17 cellular contexts compared by ENCODE assay signal in the genomic region with DNA sequence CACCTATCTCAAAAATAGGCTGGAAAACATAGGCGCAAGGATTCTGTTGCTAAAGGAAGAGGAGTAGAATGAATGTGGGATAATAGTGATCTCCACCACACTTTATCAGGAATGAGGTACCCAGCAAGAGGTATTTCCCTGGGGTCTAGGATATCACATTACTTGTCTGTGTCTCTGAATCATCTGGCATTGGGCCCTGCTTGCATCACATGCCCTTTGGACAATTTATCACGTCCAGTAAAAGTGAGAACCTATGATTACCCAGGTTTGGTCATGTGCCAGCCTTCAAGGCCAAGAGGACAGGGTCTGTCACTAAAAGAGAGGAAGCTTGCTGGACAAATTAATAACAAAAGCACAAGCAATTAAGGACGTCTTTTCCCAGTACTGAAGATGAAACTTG. TPM values are rescaled to one million over a fixed set of nuclear protein-coding genes. Genes with fewer than 3 reads are reported as not detected.
A peak's percentile ranks its signal among the peaks of the same experiment; 100 is the strongest.
DNase-seq lines count a peak whose midpoint lies in the region; ATAC-seq, FAIRE-seq and TF ChIP-seq lines count a peak whose summit lies in the region.
"Had no signal": no experiment of that assay in that cellular context is flagged by ENCODE, and none has a peak within 500 bp of the region (broad histone marks: within the 10 kb centered on the region; RNA-seq: fewer than 3 reads in every experiment).

No MANE protein-coding gene starts in this region.

- H3K79me2 ChIP-seq in GM23338 (replicated peaks; ENCODE audit: insufficient read depth) = no peaks in the 10 kb centered on the region

- H3K9ac ChIP-seq in liver (ENCODE audit: low read depth in 1 of 2, low read length in 2 of 2) = no peak overlapping the region
- H3K9ac ChIP-seq in endodermal cell (ENCODE audit: extremely low read depth, low read length, poor library complexity, severe bottlenecking) = no peak overlapping the region

- H3K36me3 Mint-ChIP-seq in GM23338 (ENCODE audit: low read depth) = peaks cover 4% of the 10 kb centered on the region
- H3K36me3 Mint-ChIP-seq in endodermal cell (ENCODE audit: low read depth) = peaks cover 5% of the 10 kb centered on the region

- 0 out of 2 replicates have a peak, but pooled peaks cover 4% of the 10 kb centered on the region for H3F3A ChIP-seq in GM23338 (replicated peaks; ENCODE audit: low read depth)

- H3K36me3 ChIP-seq in GM23338 (ENCODE audit: insufficient read depth) = no peaks in the 10 kb centered on the region
- no peaks in the 10 kb centered on the region for H3K36me3 ChIP-seq in bronchial epithelial cell (ENCODE audit: control insufficient read depth, insufficient read depth, low read length)
- H3K36me3 ChIP-seq in liver (ENCODE audit: control insufficient read depth in 4 of 4, insufficient read depth in 3 of 4, low read depth in 1 of 4, low read length in 3 of 4) = no peaks in the 10 kb centered on the region
- no peaks in the 10 kb centered on the region for H3K36me3 ChIP-seq in endodermal cell (ENCODE audit: control insufficient read depth, insufficient read depth, low read length)
- H3K36me3 ChIP-seq in H7 (replicated peaks; ENCODE audit: control insufficient read depth, insufficient read depth, low read length) = no peaks in the 10 kb centered on the region
- H3K36me3 ChIP-seq: heart right ventricle, neutrophil, suprapubic skin had no signal

- H3K27me3 ChIP-seq in GM23338 (ENCODE audit: insufficient read depth) = no peaks in the 10 kb centered on the region
- no peaks in the 10 kb centered on the region for H3K27me3 ChIP-seq in bronchial epithelial cell (ENCODE audit: control insufficient read depth, insufficient read depth, low read length)
- H3K27me3 ChIP-seq in liver (ENCODE audit: control insufficient read depth in 4 of 4, insufficient read depth in 4 of 4, low read length in 3 of 4) = no peaks in the 10 kb centered on the region
- no peaks in the 10 kb centered on the region for H3K27me3 ChIP-seq in endodermal cell (ENCODE audit: control insufficient read depth, insufficient read depth, low read length, poor library complexity, severe bottlenecking)
- H3K27me3 ChIP-seq in H7 (ENCODE audit: control insufficient read depth, insufficient read depth, low read length) = no peaks in the 10 kb centered on the region
- H3K27me3 ChIP-seq: neutrophil, suprapubic skin had no signal

- H3K27ac Mint-ChIP-seq in GM23338 (no peak overlapping the region), endodermal cell (no peak overlapping the region)
- H3K27ac Mint-ChIP-seq: activated T-helper 17 cell treated with anti-CD3 and anti-CD28 coated beads, Interleukin-2, amount 50 U/mL, for 72 hours; T-helper 17 cell had no signal

- 39% methylated on average over 3 of the region's 3 CpGs for WGBS in liver
- 86 to 88% methylated on average over 2 to 3 of the region's 3 CpGs for WGBS in endodermal cell (ENCODE audit: insufficient coverage in 1 of 2, insufficient read length in 1 of 2), 2 experiments

- peaks cover 12% of the 10 kb centered on the region for H3K9me3 Mint-ChIP-seq in GM23338
- H3K9me3 Mint-ChIP-seq in endodermal cell = peaks cover 36% of the 10 kb centered on the region
- H3K9me3 Mint-ChIP-seq: activated T-helper 17 cell treated with anti-CD3 and anti-CD28 coated beads, Interleukin-2, amount 50 U/mL, for 72 hours had no signal

- no peak for ATAC-seq in GM23338
- ATAC-seq: activated T-helper 17 cell treated with anti-CD3 and anti-CD28 coated beads, Interleukin-2, amount 50 U/mL, for 72 hours; left ventricle myocardium superior; T-helper 17 cell had no signal

- TF ChIP-seq CTCF in GM23338 (conservative IDR thresholded peaks at IDR 0.05; ENCODE audit: low read depth in 2 of 2) = no peak
- TF ChIP-seq CTCF in bronchial epithelial cell (IDR thresholded peaks at IDR 0.05; ENCODE audit: insufficient read depth, low read length, severe bottlenecking) = no peak
- no peak for TF ChIP-seq CTCF in liver (IDR thresholded peaks at IDR 0.05; ENCODE audit: low read depth, low read length, missing input control)
- TF ChIP-seq CTCF in endodermal cell (conservative IDR thresholded peaks at IDR 0.05) = no peak

- H3K4me3 Mint-ChIP-seq in GM23338 (no peak overlapping the region), endodermal cell (no peak overlapping the region)
- H3K4me3 Mint-ChIP-seq: activated T-helper 17 cell treated with anti-CD3 and anti-CD28 coated beads, Interleukin-2, amount 50 U/mL, for 72 hours; T-helper 17 cell had no signal

- no peak overlapping the region for H3K27ac ChIP-seq in GM23338 (ENCODE audit: low read depth)
- H3K27ac ChIP-seq in liver (ENCODE audit: low read depth in 1 of 2, low read length in 2 of 2) = peak overlapping the region; percentile 58 to 78
- no peak overlapping the region for H3K27ac ChIP-seq in endodermal cell (ENCODE audit: low read depth, low read length)
- H3K27ac ChIP-seq: heart right ventricle, neutrophil, PC-9, suprapubic skin had no signal

- H3K9me3 ChIP-seq in liver (ENCODE audit: control insufficient read depth in 4 of 4, low read length in 3 of 4) = no peaks in the 10 kb centered on the region
- peaks cover 40% of the 10 kb centered on the region for H3K9me3 ChIP-seq in endodermal cell (ENCODE audit: control insufficient read depth, low read length)
- H3K9me3 ChIP-seq: heart right ventricle, neutrophil, suprapubic skin had no signal

- H4K20me1 ChIP-seq in GM23338 (replicated peaks; ENCODE audit: insufficient read depth) = no peaks in the 10 kb centered on the region

- H3K4me2 ChIP-seq in GM23338 = peak overlapping the region; percentile 16; the same call in 1 of the 2 replicates
- H3K4me2 ChIP-seq: PC-9, smooth muscle cell had no signal

- H2AFZ ChIP-seq in GM23338 = peak overlapping the region; percentile 81; the same call in 1 of the 2 replicates
- H2AFZ ChIP-seq: PC-9 had no signal

- peaks cover 2% of the 10 kb centered on the region; the same call in 1 of the 2 replicates for H3K9me2 ChIP-seq in GM23338 (ENCODE audit: insufficient read depth)

- FAIRE-seq in bronchial epithelial cell (lab: Jason Lieb, UNC) = no peak

- H3K4me3 ChIP-seq in GM23338 = no peak overlapping the region
- H3K4me3 ChIP-seq in bronchial epithelial cell (ENCODE audit: low read depth, low read length) = no peak overlapping the region
- H3K4me3 ChIP-seq in liver (ENCODE audit: low read depth in 1 of 3, low read length in 3 of 3) = no peak overlapping the region
- H3K4me3 ChIP-seq in endodermal cell (ENCODE audit: low read length) = no peak overlapping the region
- no peak overlapping the region for H3K4me3 ChIP-seq in H7 (ENCODE audit: insufficient read depth, low read depth, low read length)
- H3K4me3 ChIP-seq: heart right ventricle, PC-9, smooth muscle cell, suprapubic skin had no signal

- H3K4me1 ChIP-seq in GM23338 (ENCODE audit: insufficient read depth) (peaks cover 34% of the 10 kb centered on the region), liver (ENCODE audit: control insufficient read depth in 4 of 4, insufficient read depth in 4 of 4, low read length in 3 of 4) (peaks cover 3 to 11% (median 6%) of the 10 kb centered on the region in 4 donors), endodermal cell (ENCODE audit: control insufficient read depth, insufficient read depth, low read length) (no peaks in the 10 kb centered on the region)
- H3K4me1 ChIP-seq: heart right ventricle, suprapubic skin had no signal

- DNase-seq in GM23338 (ENCODE audit: low spot score) = no peak
- peak; percentile 38 for DNase-seq in NCI-H2227 (lab: John Stamatoyannopoulos, UW; ENCODE audit: unreplicated experiment)
- peak; percentile 60 for DNase-seq in bronchial epithelial cell (ENCODE audit: low read depth)
- no peak for DNase-seq in endodermal cell
- DNase-seq in islet precursor cell = no peak
- no peak for DNase-seq in H7
- no peak for DNase-seq in NAMALWA (ENCODE audit: low spot score)
- DNase-seq: activated CD4-positive, alpha-beta T cell treated with anti-CD3 and anti-CD28 coated beads, Interleukin-2, amount 50 U/mL, for 1 hour; heart right ventricle; left ventricle myocardium superior; PC-9; T-helper 17 cell had no signal

- peaks cover 5% of the 10 kb centered on the region for H3K27me3 Mint-ChIP-seq in GM23338 (ENCODE audit: insufficient read depth, low read depth, poor library complexity)
- H3K27me3 Mint-ChIP-seq in endodermal cell (ENCODE audit: insufficient read depth) = no peaks in the 10 kb centered on the region

- H3K4me1 Mint-ChIP-seq in GM23338 = peaks cover 21% of the 10 kb centered on the region
- H3K4me1 Mint-ChIP-seq in endodermal cell = peaks cover 21% of the 10 kb centered on the region

- TF ChIP-seq RAD21 in liver (IDR thresholded peaks at IDR 0.05) = peak; percentile 35 to 44

TF ChIP-seq in GM23338, 12 proteins besides CTCF, POLR2A, EP300 and RAD21 (continues in another document):
- no peak for TF ChIP-seq CREB1 (CRISPR knock-in tag; IDR thresholded peaks at IDR 0.05; ENCODE audit: low read depth)
- TF ChIP-seq ZNF331 (CRISPR knock-in tag; IDR thresholded peaks at IDR 0.05; ENCODE audit: low read depth) = no peak
- TF ChIP-seq STAT1 (IDR thresholded peaks at IDR 0.05; ENCODE audit: unreplicated experiment) = no peak
- no peak for TF ChIP-seq POLR2AphosphoS5 (IDR thresholded peaks at IDR 0.05; ENCODE audit: low read depth)

RNA-seq across cellular contexts. Expression of gene TRAPPC8, which starts 11.4 kb away (rescaled TPM):
- 45.5 and 66.2 TPM in 2 replicates for total RNA-seq in GM23338 (2014; rRNA removed; shearing (Covaris generic))
- 20.1 and 27.2 TPM in 2 replicates for polyA plus RNA-seq in GM23338 (2016; fragmentation: Nextera tagmentation; extraction: Ambion mirVana)
- total RNA-seq in bronchial epithelial cell = 37.4 and 37.9 TPM in 2 replicates
- 10 to 100 TPM; 38.8 to 46.1 TPM for total RNA-seq in liver
- polyA plus RNA-seq in liver = 10 to 100 TPM; 12.2 to 20.2 TPM
- total RNA-seq in endodermal cell = 10 to 100 TPM; 45.2 to 49.0 TPM
- 28.3 TPM for polyA plus RNA-seq in endodermal cell (2013, experiment 1 of 2)
- polyA plus RNA-seq in endodermal cell (2013, experiment 2 of 2) = 28.5 TPM
- total RNA-seq in H7 (2014; rRNA removed; shearing (Covaris generic)) = 54.6 and 60.0 TPM in 2 replicates

Comparison
In these comparisons a context has a peak if more than half of its experiments do, and no peak if none do; other contexts are left out.
1. DNase-seq: peak in NCI-H2227 (single experiment) and bronchial epithelial cell (single experiment); none in GM23338 (single experiment), endodermal cell (single experiment), islet precursor cell (single experiment), H7 (single experiment) and NAMALWA (single experiment).
2. H3K27ac ChIP-seq: peak in liver (2 of 2); none in GM23338 (single experiment) and endodermal cell (single experiment).